22 cellular contexts compared by ENCODE assay signal in genomic region chr1:2934173-2934540, GRCh38.
DNase-seq lines count a peak whose midpoint lies in the region; ATAC-seq, FAIRE-seq and TF ChIP-seq lines count a peak whose summit lies in the region.
"Had no signal": no experiment of that assay in that cellular context is flagged by ENCODE, and none has a peak within 500 bp of the region (broad histone marks: within the 10 kb centered on the region; RNA-seq: fewer than 3 reads in every experiment).

No MANE protein-coding gene starts in this region.

- no peak overlapping the region for H3K4ac ChIP-seq in neuronal stem cell (ENCODE audit: low read length)

- in situ Hi-C loops in HepG2 (cut with HindIII; ENCODE audit: extremely low pct_ligation_motif_present, low pct_unique_long_range_greater_than_20kb), result no loop called here
- in situ Hi-C loops in KBM-7 (cut with MboI; ENCODE audit: low pct_unique_long_range_greater_than_20kb, low sequenced_read_pairs), result no loop called here

- H3K79me1 ChIP-seq in neuronal stem cell (ENCODE audit: low read depth, low read length), result peaks cover 2% of the 10 kb centered on the region

- no peak overlapping the region for H2BK5ac ChIP-seq in neuronal stem cell (ENCODE audit: low read length)

- TF ChIP-seq EP300 in HepG2 (IDR thresholded peaks at IDR 0.05; ENCODE audit: low read depth in 2 of 2, low read length in 2 of 2) (no peak), HepG2 (CRISPR knock-in tag; IDR thresholded peaks at IDR 0.05; ENCODE audit: borderline replicate concordance) (no peak)

- TF ChIP-seq CTCF in right lobe of liver (IDR thresholded peaks at IDR 0.05) (no peak), HepG2 (CRISPR knock-in tag; IDR thresholded peaks at IDR 0.05) (no peak)

- no peak overlapping the region for H4K91ac ChIP-seq in neuronal stem cell (ENCODE audit: low read depth, low read length, poor library complexity)

- no peak overlapping the region for H2BK15ac ChIP-seq in neuronal stem cell (ENCODE audit: low read length)

- H2BK12ac ChIP-seq in neuronal stem cell (ENCODE audit: low read length), result no peak overlapping the region

- H3K4me3 ChIP-seq in right lobe of liver (no peak overlapping the region), HepG2 (replicated peaks in 1 of 3; ENCODE audit: insufficient read depth in 1 of 3, low read depth in 2 of 3, low read length in 3 of 3) (no peak overlapping the region), neuronal stem cell (ENCODE audit: low read length in 2 of 2) (no peak overlapping the region)
- H3K4me3 ChIP-seq: A549 had no signal

- POLR2A ChIA-PET in HepG2 (lab: Yijun Ruan, JAX), result no interaction called here

- CTCF ChIA-PET in HepG2 (lab: Yijun Ruan, JAX; ENCODE audit: low intra/inter-chr PET ratio, low total read pairs), result no interaction called here

- intact Hi-C loops in Right ventricle myocardium inferior (cut with DNase I) (no loop called here), cardiac septum (cut with DNase I) (no loop called here), right lobe of liver (cut with DNase I) (no loop called here), HepG2 (cut with micrococcal nuclease; ENCODE audit: unreplicated experiment) (no loop called here)

- H3K4me2 ChIP-seq in HepG2 (ENCODE audit: low read depth, low read length) (no peak overlapping the region), neuronal stem cell (ENCODE audit: insufficient read depth, low read length, poor library complexity, severe bottlenecking) (no peak overlapping the region)
- H3K4me2 ChIP-seq: A549 had no signal

- no peak for TF ChIP-seq RAD21 in HepG2 (CRISPR knock-in tag; IDR thresholded peaks at IDR 0.05)

- peak overlapping the region; percentile 49 for H3K18ac ChIP-seq in neuronal stem cell (ENCODE audit: low read length)

- no peaks in the 10 kb centered on the region for H3K79me2 ChIP-seq in HepG2 (ENCODE audit: insufficient read depth, low read length)

- H3K9me3 ChIP-seq in right lobe of liver, result no peaks in the 10 kb centered on the region
- no peaks in the 10 kb centered on the region for H3K9me3 ChIP-seq in HepG2 (ENCODE audit: low read length)
- peaks cover 0 to 9% of the 10 kb centered on the region in 2 donors for H3K9me3 ChIP-seq in neuronal stem cell (replicated peaks in 1 of 2; ENCODE audit: control insufficient read depth in 2 of 2, insufficient read depth in 1 of 2, low read depth in 1 of 2, low read length in 2 of 2)
- H3K9me3 ChIP-seq: A549, Caco-2 had no signal

- H4K20me1 ChIP-seq in HepG2 (ENCODE audit: insufficient read depth, low read length), result peaks cover 3% of the 10 kb centered on the region; the same call in 1 of the 2 replicates

- H3K27me3 ChIP-seq in right lobe of liver (no peaks in the 10 kb centered on the region), HepG2 (ENCODE audit: control insufficient read depth in 1 of 2, insufficient read depth in 2 of 2, low read length in 2 of 2) (peaks cover 18 to 71% of the 10 kb centered on the region in 2 experiments), neuronal stem cell (ENCODE audit: control insufficient read depth in 3 of 3, insufficient read depth in 3 of 3, low read depth in 1 of 3, low read length in 3 of 3) (peaks cover 0 to 61% (median 0%) of the 10 kb centered on the region in 3 experiments)

- H3K23ac ChIP-seq in neuronal stem cell (ENCODE audit: low read depth, low read length, poor library complexity), result no peak overlapping the region

- no peak for FAIRE-seq in HepG2 (lab: Jason Lieb, UNC)
- FAIRE-seq: A549, D721Med, GM19239, H1, HTR-8/SVneo had no signal

- H2AFZ ChIP-seq in HepG2 (ENCODE audit: low read length) (no peak overlapping the region), neuronal stem cell (ENCODE audit: low read length) (no peak overlapping the region)

- H2BK120ac ChIP-seq in neuronal stem cell (ENCODE audit: low read depth, low read length), result no peak overlapping the region

- H3K27ac ChIP-seq in right lobe of liver (no peak overlapping the region), HepG2 (ENCODE audit: extremely low read length, insufficient read depth, low read length) (no peak overlapping the region), neuronal stem cell (replicated peaks; ENCODE audit: low read length) (no peak overlapping the region)
- H3K27ac ChIP-seq: 22Rv1, A549, C4-2B had no signal

- H3K9ac ChIP-seq in HepG2 (ENCODE audit: insufficient read depth, low read depth, low read length) (no peak overlapping the region), neuronal stem cell (ENCODE audit: low read depth, low read length, poor library complexity) (no peak overlapping the region)

- H3K4me1 ChIP-seq in right lobe of liver (no peaks in the 10 kb centered on the region), HepG2 (ENCODE audit: insufficient read depth, low read length) (no peaks in the 10 kb centered on the region), neuronal stem cell (ENCODE audit: control insufficient read depth in 2 of 2, insufficient read depth in 1 of 2, low read depth in 1 of 2, low read length in 2 of 2) (peaks cover 0 to 2% of the 10 kb centered on the region in 2 donors)
- H3K4me1 ChIP-seq: A549, Caco-2 had no signal

- no TSS peak for BruUV-seq in HepG2 (replicated peaks; lab: Mats Ljungman, UMichigan)

- no peak overlapping the region for H4K8ac ChIP-seq in neuronal stem cell (ENCODE audit: low read depth, low read length)

- DNase-seq in Right ventricle myocardium inferior (ENCODE audit: missing footprints), result peak; percentile 5
- no peak for DNase-seq in cardiac septum (ENCODE audit: low spot score)
- peak in 2 of 3 donors; percentile 9 to 35 for DNase-seq in right lobe of liver
- DNase-seq in HepG2 (ENCODE audit: low spot score), result no peak
- DNase-seq in neuronal stem cell (ENCODE audit: low spot score), result no peak
- DNase-seq in KBM-7, result no peak
- DNase-seq in cerebellum (ENCODE audit: low spot score), result no peak
- DNase-seq: AML-193; Caco-2; CD4-positive, alpha-beta T cell; DMS153; DMS79; GDM1; H9 had no signal

- no CpG with 5 or more reads among the region's 18 CpGs for WGBS in right lobe of liver (ENCODE audit: insufficient coverage, low coverage, low lambda C conversion rate, missing lambda C conversion rate)
- 9% methylated on average over 12 of the region's 18 CpGs for WGBS in HepG2 (ENCODE audit: low lambda C conversion rate)
- WGBS in neuronal stem cell (ENCODE audit: extremely low coverage in 2 of 2, insufficient read length in 2 of 2, insufficient replicate concordance in 1 of 2), 2 donors, result no CpG with 5 or more reads among the region's 18 CpGs

- ATAC-seq in Right ventricle myocardium inferior (no peak), right lobe of liver (no peak), HepG2 (no peak), GM18861 (IDR thresholded peaks at IDR 0.05; ENCODE audit: unreplicated experiment) (no peak)
- ATAC-seq: A549 had no signal

- no peak overlapping the region for H3K14ac ChIP-seq in neuronal stem cell (ENCODE audit: low read length)

- no peak overlapping the region for H2AK5ac ChIP-seq in neuronal stem cell (ENCODE audit: low read depth, low read length)

- TF ChIP-seq POLR2A in right lobe of liver (IDR thresholded peaks at IDR 0.05) (no peak), HepG2 (IDR thresholded peaks at IDR 0.05; ENCODE audit: insufficient read depth in 1 of 2, low read depth in 2 of 2, low read length in 2 of 2) (no peak)

- H3K36me3 ChIP-seq in right lobe of liver (no peaks in the 10 kb centered on the region), HepG2 (replicated peaks in 1 of 2; ENCODE audit: control insufficient read depth in 1 of 2, insufficient read depth in 2 of 2, low read length in 2 of 2) (no peaks in the 10 kb centered on the region), neuronal stem cell (replicated peaks in 1 of 2; ENCODE audit: control insufficient read depth in 2 of 2, insufficient read depth in 2 of 2, low read length in 2 of 2) (peaks cover 0 to 3% of the 10 kb centered on the region in 2 donors)

TF ChIP-seq in HepG2, 621 proteins besides CTCF, POLR2A, EP300 and RAD21 (continues in another document):
- no peak for TF ChIP-seq PHF21A (CRISPR knock-in tag; IDR thresholded peaks at IDR 0.05)
- no peak for TF ChIP-seq ZNF253 (CRISPR knock-in tag; IDR thresholded peaks at IDR 0.05; ENCODE audit: borderline replicate concordance)
- TF ChIP-seq SATB2 (CRISPR knock-in tag; IDR thresholded peaks at IDR 0.05), result no peak
- TF ChIP-seq, protein P1, sequence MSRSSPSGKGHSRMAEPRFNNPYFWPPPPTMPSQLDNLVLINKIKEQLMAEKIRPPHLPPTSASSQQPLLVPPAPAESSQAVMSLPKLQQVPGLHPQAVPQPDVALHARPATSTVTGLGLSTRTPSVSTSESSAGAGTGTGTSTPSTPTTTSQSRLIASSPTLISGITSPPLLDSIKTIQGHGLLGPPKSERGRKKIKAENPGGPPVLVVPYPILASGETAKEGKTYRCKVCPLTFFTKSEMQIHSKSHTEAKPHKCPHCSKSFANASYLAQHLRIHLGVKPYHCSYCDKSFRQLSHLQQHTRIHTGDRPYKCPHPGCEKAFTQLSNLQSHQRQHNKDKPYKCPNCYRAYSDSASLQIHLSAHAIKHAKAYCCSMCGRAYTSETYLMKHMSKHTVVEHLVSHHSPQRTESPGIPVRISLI (CRISPR knock-in tag; IDR thresholded peaks at IDR 0.05; ENCODE audit: borderline replicate concordance), result no peak
- no peak for TF ChIP-seq ZSCAN29 (CRISPR knock-in tag; conservative IDR thresholded peaks at IDR 0.05)
- TF ChIP-seq ZMAT5 (CRISPR knock-in tag; IDR thresholded peaks at IDR 0.05; ENCODE audit: borderline replicate concordance, low read depth), result no peak
- TF ChIP-seq ARID2 (CRISPR knock-in tag; IDR thresholded peaks at IDR 0.05; ENCODE audit: borderline replicate concordance), result no peak
- no peak for TF ChIP-seq TEAD3 (CRISPR knock-in tag; optimal IDR thresholded peaks at IDR 0.05; ENCODE audit: borderline replicate concordance)
- no peak for TF ChIP-seq ZNF589 (CRISPR knock-in tag; conservative IDR thresholded peaks at IDR 0.05)
- no peak for TF ChIP-seq KLF9 (CRISPR knock-in tag; IDR thresholded peaks at IDR 0.05; ENCODE audit: low read depth)
- TF ChIP-seq PITX1 (CRISPR knock-in tag; IDR thresholded peaks at IDR 0.05), result no peak

Comparison
In these comparisons a context has a peak if more than half of its experiments do, and no peak if none do; other contexts are left out.
1. DNase-seq: peak in Right ventricle myocardium inferior (single experiment) and right lobe of liver (2 of 3); none in cardiac septum (single experiment), HepG2 (single experiment), neuronal stem cell (single experiment), KBM-7 (single experiment) and cerebellum (single experiment).